ENCODE assay signal across 11 cellular contexts in genomic region chr14:39014460-39014859, GRCh38.
"Had no signal": no experiment of that assay in that cellular context is flagged by ENCODE, and none has a peak within 500 bp of the region (broad histone marks: within the 10 kb centered on the region; RNA-seq: fewer than 3 reads in every experiment).

No MANE protein-coding gene starts in this region.

- H2AFZ ChIP-seq: GM23248, GM23338 had no signal

- H3K27ac ChIP-seq: GM23248 had no signal

- H3K9ac ChIP-seq: GM23248 had no signal

- H3K36me3 ChIP-seq: HAP-1 had no signal

- FAIRE-seq: H1, H54 had no signal

- ATAC-seq: GM23338, HCT116 had no signal

- H3K9me3 ChIP-seq: HAP-1 had no signal

- H3K4me1 ChIP-seq: HAP-1 had no signal

- H3K4me2 ChIP-seq: GM23338 had no signal

- DNase-seq: GM23248, GOT3, H7, H9, HCEC 1CT, HFFc6 had no signal

- H3K4me3 ChIP-seq: GM23248, GM23338, HAP-1 had no signal
